8 cellular contexts compared by ENCODE assay signal in genomic region chr7:15326044-15326644, GRCh38.
A peak's percentile ranks its signal among the peaks of the same experiment; 100 is the strongest.
DNase-seq lines count a peak whose midpoint lies in the region; ATAC-seq, FAIRE-seq and TF ChIP-seq lines count a peak whose summit lies in the region.

No MANE protein-coding gene starts in this region.

- no peaks in the 10 kb centered on the region for H3K27me3 Mint-ChIP-seq in activated CD4-positive, alpha-beta T cell treated with anti-CD3 and anti-CD28 coated beads, Interleukin-2, amount 10 ng/mL, durations not matched to agents 7 days and 5 days

- H3K27me3 ChIP-seq in KMS-11 (ENCODE audit: insufficient read depth, low read depth) (no peaks in the 10 kb centered on the region), keratinocyte (ENCODE audit: control insufficient read depth, extremely low read depth, insufficient read depth, low read length) (no peaks in the 10 kb centered on the region)

- DNase-seq in D721Med (ENCODE audit: insufficient read length, low spot score) (no peak), SW480 (ENCODE audit: low spot score) (peak; percentile 63), keratinocyte (ENCODE audit: low read depth, low spot score) (no peak), HK-2 (ENCODE audit: unreplicated experiment) (no peak)
- DNase-seq in activated CD4-positive, alpha-beta T cell treated with anti-CD3 and anti-CD28 coated beads, Interleukin-2, amount 50 U/mL, for 1 hour = no peak
- DNase-seq in activated CD4-positive, alpha-beta T cell treated with anti-CD3 and anti-CD28 coated beads, Interleukin-2, amount 10 ng/mL, durations not matched to agents 7 days and 5 days = no peak

- CTCF ChIA-PET in activated CD4-positive, alpha-beta T cell treated with anti-CD3 and anti-CD28 coated beads, Interleukin-2, amount 10 ng/mL, durations not matched to agents 7 days and 5 days (lab: Charles Lee) = no interaction called here

- H3K4me3 Mint-ChIP-seq in activated CD4-positive, alpha-beta T cell treated with anti-CD3 and anti-CD28 coated beads, Interleukin-2, amount 10 ng/mL, durations not matched to agents 7 days and 5 days = no peak overlapping the region

- dilution Hi-C loops in keratinocyte (cut with MboI; ENCODE audit: extremely low pct_ligation_motif_present, low sequenced_read_pairs) = no loop called here

- FAIRE-seq in D721Med (lab: Jason Lieb, UNC) (peak; percentile 85), keratinocyte (lab: Jason Lieb, UNC) (no peak)

- H3K79me2 ChIP-seq in KMS-11 (ENCODE audit: insufficient read depth, low read depth) = no peaks in the 10 kb centered on the region
- H3K79me2 ChIP-seq in keratinocyte (ENCODE audit: control insufficient read depth, insufficient read depth, low read length) = no peaks in the 10 kb centered on the region

- H4K20me1 ChIP-seq in KMS-11 (ENCODE audit: insufficient read depth) = no peaks in the 10 kb centered on the region
- H4K20me1 ChIP-seq in keratinocyte (ENCODE audit: control insufficient read depth, extremely low read depth, insufficient read depth, low read length) = no peaks in the 10 kb centered on the region

- no peaks in the 10 kb centered on the region for H3K36me3 Mint-ChIP-seq in activated CD4-positive, alpha-beta T cell treated with anti-CD3 and anti-CD28 coated beads, Interleukin-2, amount 10 ng/mL, durations not matched to agents 7 days and 5 days (ENCODE audit: low read depth)

- H3K4me1 Mint-ChIP-seq in activated CD4-positive, alpha-beta T cell treated with anti-CD3 and anti-CD28 coated beads, Interleukin-2, amount 10 ng/mL, durations not matched to agents 7 days and 5 days = no peaks in the 10 kb centered on the region

- POLR2A ChIA-PET in activated CD4-positive, alpha-beta T cell treated with anti-CD3 and anti-CD28 coated beads, Interleukin-2, amount 10 ng/mL, durations not matched to agents 7 days and 5 days (lab: Charles Lee) = interaction anchor here (0.6 kb wide), 1 partner anchor 739 kb away, joined by 4 read pairs; no protein-coding TSS in a partner anchor

- TF ChIP-seq CTCF in D721Med (IDR thresholded peaks at IDR 0.05; ENCODE audit: insufficient read depth, missing control alignments) = peak; percentile 59
- peak; percentile 70 for TF ChIP-seq CTCF in KMS-11 (conservative IDR thresholded peaks at IDR 0.05; ENCODE audit: low read depth, low read length)
- peak in 2 of 3 experiments; percentile 29 to 42 for TF ChIP-seq CTCF in keratinocyte (optimal IDR thresholded peaks at IDR 0.05 in 1 of 3, IDR thresholded peaks at IDR 0.05 in 1 of 3, conservative IDR thresholded peaks at IDR 0.05 in 1 of 3; ENCODE audit: extremely low read depth in 1 of 3, insufficient read depth in 2 of 3, low read length in 3 of 3)

- no peaks in the 10 kb centered on the region for H3K36me3 ChIP-seq in KMS-11 (ENCODE audit: insufficient read depth)
- H3K36me3 ChIP-seq in keratinocyte (ENCODE audit: control insufficient read depth in 2 of 2, extremely low read depth in 1 of 2, insufficient read depth in 2 of 2, low read length in 2 of 2) = no peaks in the 10 kb centered on the region

- H3K4me1 ChIP-seq in KMS-11 (ENCODE audit: low read depth, poor library complexity, severe bottlenecking) = no peaks in the 10 kb centered on the region
- H3K4me1 ChIP-seq in keratinocyte (ENCODE audit: control insufficient read depth, extremely low read depth, insufficient read depth, low read length) = no peaks in the 10 kb centered on the region

- H2AFZ ChIP-seq in KMS-11 (ENCODE audit: low read depth) (no peak overlapping the region), keratinocyte (ENCODE audit: control insufficient read depth, low read length) (no peak overlapping the region)

- ATAC-seq in GM18861 (IDR thresholded peaks at IDR 0.05; ENCODE audit: unreplicated experiment) = no peak

- H3K27ac Mint-ChIP-seq in activated CD4-positive, alpha-beta T cell treated with anti-CD3 and anti-CD28 coated beads, Interleukin-2, amount 10 ng/mL, durations not matched to agents 7 days and 5 days = no peak overlapping the region

- no peaks in the 10 kb centered on the region for H3K9me3 Mint-ChIP-seq in activated CD4-positive, alpha-beta T cell treated with anti-CD3 and anti-CD28 coated beads, Interleukin-2, amount 10 ng/mL, durations not matched to agents 7 days and 5 days

- H3K9me3 ChIP-seq in keratinocyte (ENCODE audit: control insufficient read depth, low read depth, low read length) = no peaks in the 10 kb centered on the region

- H3K27ac ChIP-seq in KMS-11 (no peak overlapping the region), keratinocyte (ENCODE audit: control insufficient read depth, insufficient read depth, low read length) (no peak overlapping the region)

- no peak overlapping the region for H3K9ac ChIP-seq in KMS-11
- H3K9ac ChIP-seq in keratinocyte (ENCODE audit: control insufficient read depth, extremely low read depth, insufficient read depth, low read length) = no peak overlapping the region

- no peak overlapping the region for H3K4me3 ChIP-seq in KMS-11 (IDR thresholded peaks at IDR 0.05; ENCODE audit: insufficient read depth, low read depth, low read length)
- H3K4me3 ChIP-seq in keratinocyte (ENCODE audit: control insufficient read depth in 2 of 3, extremely low read depth in 1 of 3, insufficient read depth in 2 of 3, low read depth in 1 of 3, low read length in 3 of 3) = no peak overlapping the region

- no peaks in the 10 kb centered on the region for H3K9me1 ChIP-seq in keratinocyte (ENCODE audit: control insufficient read depth, extremely low read depth, insufficient read depth, low read length)

- no peak overlapping the region for H3K4me2 ChIP-seq in KMS-11
- no peak overlapping the region for H3K4me2 ChIP-seq in keratinocyte (ENCODE audit: control insufficient read depth, extremely low read depth, insufficient read depth, low read depth, low read length)
